In genomic region chr5:14134771-14135170, GRCh38 we compare ENCODE assay signal across 1 cellular context.
TF ChIP-seq lines count a peak whose summit lies in the region.

No MANE protein-coding gene starts in this region.

TF ChIP-seq in HEK293, 187 proteins besides CTCF, POLR2A, EP300 and RAD21 (continued from another document):
- TF ChIP-seq PRDM4 (tag by site-specific recombination; IDR thresholded peaks at IDR 0.05) = no peak
- no peak for TF ChIP-seq ZFP37 (tag by site-specific recombination; IDR thresholded peaks at IDR 0.05)
TF ChIP-seq in HEK293: peak in this region for 1.
